ENCODE assay signal across 12 cellular contexts in genomic region chr20:50337521-50338466, GRCh38.
A peak's percentile ranks its signal among the peaks of the same experiment; 100 is the strongest.
DNase-seq lines count a peak whose midpoint lies in the region; ATAC-seq and TF ChIP-seq lines count a peak whose summit lies in the region.
"Had no signal": no experiment of that assay in that cellular context is flagged by ENCODE, and none has a peak within 500 bp of the region (broad histone marks: within the 10 kb centered on the region; RNA-seq: fewer than 3 reads in every experiment).

No MANE protein-coding gene starts in this region.

- H3K27ac Mint-ChIP-seq in activated T-helper 2 cell treated with anti-CD3 and anti-CD28 coated beads, Interferon-gamma antibody, Interleukin-2, Interleukin-4, amounts not matched to agents 10 μg/mL and 5 μg/mL and 100 μg/mL, durations not matched to agents 14 hours and 24 hours and 36 hours, result peak overlapping the region; percentile 92
- peak overlapping the region in 8 of 9 donors; percentile 28 to 94 (median 80) for H3K27ac Mint-ChIP-seq in naive thymus-derived CD4-positive, alpha-beta T cell

- BruUV-seq in mammary epithelial cell (replicated peaks; lab: Mats Ljungman, UMichigan), result no TSS peak

- H3K36me3 ChIP-seq in breast epithelium, result no peaks in the 10 kb centered on the region
- no peaks in the 10 kb centered on the region for H3K36me3 ChIP-seq in mammary epithelial cell (ENCODE audit: insufficient read depth, low read length)
- no peaks in the 10 kb centered on the region for H3K36me3 ChIP-seq in naive thymus-derived CD4-positive, alpha-beta T cell (ENCODE audit: control insufficient read depth in 2 of 3, insufficient read depth in 3 of 3, low read length in 3 of 3)
- H3K36me3 ChIP-seq in uterus, result no peaks in the 10 kb centered on the region
- no peaks in the 10 kb centered on the region for H3K36me3 ChIP-seq in colonic mucosa

- H3K4me1 Mint-ChIP-seq in activated T-helper 2 cell treated with anti-CD3 and anti-CD28 coated beads, Interferon-gamma antibody, Interleukin-2, Interleukin-4, amounts not matched to agents 10 μg/mL and 5 μg/mL and 100 μg/mL, durations not matched to agents 14 hours and 24 hours and 36 hours (ENCODE audit: low read depth), result peaks cover 55% of the 10 kb centered on the region
- peaks cover 21 to 64% (median 25%) of the 10 kb centered on the region in 7 donors for H3K4me1 Mint-ChIP-seq in naive thymus-derived CD4-positive, alpha-beta T cell

- POLR2A ChIA-PET in naive thymus-derived CD4-positive, alpha-beta T cell (lab: Charles Lee), result no interaction called here

- H2AFZ ChIP-seq in mammary epithelial cell (ENCODE audit: low read depth, low read length), result no peak overlapping the region

- in situ Hi-C loops in mammary epithelial cell (cut with MboI; ENCODE audit: low sequenced_read_pairs in 2 of 2), result no loop called here

- no peaks in the 10 kb centered on the region for H3K9me3 Mint-ChIP-seq in activated T-helper 2 cell treated with anti-CD3 and anti-CD28 coated beads, Interferon-gamma antibody, Interleukin-2, Interleukin-4, amounts not matched to agents 10 μg/mL and 5 μg/mL and 100 μg/mL, durations not matched to agents 14 hours and 24 hours and 36 hours
- peaks cover 0 to 2% (median 0%) of the 10 kb centered on the region in 11 donors for H3K9me3 Mint-ChIP-seq in naive thymus-derived CD4-positive, alpha-beta T cell

- DNase-seq in breast epithelium (ENCODE audit: low spot score in 2 of 2) (no peak), mammary epithelial cell (no peak), uterus (no peak), colonic mucosa (no peak), NCI-H128 (lab: John Stamatoyannopoulos, UW; ENCODE audit: unreplicated experiment) (no peak)
- no peak for DNase-seq in activated T-helper 2 cell treated with anti-CD3 and anti-CD28 coated beads, Interferon-gamma antibody, Interleukin-2, Interleukin-4, amounts not matched to agents 10 μg/mL and 5 μg/mL and 100 μg/mL, durations not matched to agents 14 hours and 24 hours and 36 hours (ENCODE audit: low spot score)
- no peak for DNase-seq in naive thymus-derived CD4-positive, alpha-beta T cell
- DNase-seq: activated CD4-positive, alpha-beta T cell treated with anti-CD3 and anti-CD28 coated beads, Interleukin-2, amount 50 U/mL, for 4 hours; dermis blood vessel endothelial cell; DMS79; NCI-H524 had no signal

- no peaks in the 10 kb centered on the region for H3K27me3 Mint-ChIP-seq in activated T-helper 2 cell treated with anti-CD3 and anti-CD28 coated beads, Interferon-gamma antibody, Interleukin-2, Interleukin-4, amounts not matched to agents 10 μg/mL and 5 μg/mL and 100 μg/mL, durations not matched to agents 14 hours and 24 hours and 36 hours (ENCODE audit: low read depth)
- peaks cover 0 to 8% (median 4%) of the 10 kb centered on the region in 5 donors for H3K27me3 Mint-ChIP-seq in naive thymus-derived CD4-positive, alpha-beta T cell

- H3K4me3 Mint-ChIP-seq in activated T-helper 2 cell treated with anti-CD3 and anti-CD28 coated beads, Interferon-gamma antibody, Interleukin-2, Interleukin-4, amounts not matched to agents 10 μg/mL and 5 μg/mL and 100 μg/mL, durations not matched to agents 14 hours and 24 hours and 36 hours (ENCODE audit: low read depth), result peak overlapping the region; percentile 33
- peak overlapping the region in 5 of 10 donors; percentile 60 to 78 (median 68) for H3K4me3 Mint-ChIP-seq in naive thymus-derived CD4-positive, alpha-beta T cell

- no peak overlapping the region for H3K9ac ChIP-seq in mammary epithelial cell (ENCODE audit: insufficient read depth, low read length)
- no peak overlapping the region for H3K9ac ChIP-seq in colonic mucosa (ENCODE audit: low read depth in 2 of 2, low read length in 2 of 2)

- H3K27ac ChIP-seq in breast epithelium (peak overlapping the region; percentile 86 to 91), mammary epithelial cell (ENCODE audit: insufficient read depth, low read depth, low read length) (no peak overlapping the region), uterus (peak overlapping the region; percentile 87 to 90), colonic mucosa (no peak overlapping the region)
- H3K27ac ChIP-seq in naive thymus-derived CD4-positive, alpha-beta T cell (ENCODE audit: low read depth, low read length), result no peak overlapping the region

- CTCF ChIA-PET in mammary epithelial cell (lab: Charles Lee; ENCODE audit: low non-redundant PET), result no interaction called here
- CTCF ChIA-PET in naive thymus-derived CD4-positive, alpha-beta T cell (lab: Charles Lee), result interaction anchor here (0.6 kb wide), 1 partner anchor 1899 kb away, joined by 3 read pairs; no protein-coding TSS in a partner anchor

- H3K4me1 ChIP-seq in breast epithelium (peaks cover 4 to 11% of the 10 kb centered on the region in 2 donors), mammary epithelial cell (ENCODE audit: insufficient read depth, low read length) (peaks cover 38% of the 10 kb centered on the region), uterus (no peaks in the 10 kb centered on the region), colonic mucosa (no peaks in the 10 kb centered on the region)
- H3K4me1 ChIP-seq in naive thymus-derived CD4-positive, alpha-beta T cell (ENCODE audit: control insufficient read depth in 2 of 2, insufficient read depth in 2 of 2, low read length in 2 of 2), result peaks cover 13 to 20% of the 10 kb centered on the region in 2 donors

- no peak overlapping the region for H3K4me2 ChIP-seq in mammary epithelial cell (ENCODE audit: insufficient read depth, low read depth, low read length)

- H3K79me2 ChIP-seq in mammary epithelial cell (ENCODE audit: insufficient read depth, low read length), result no peaks in the 10 kb centered on the region

- H4K20me1 ChIP-seq in mammary epithelial cell (ENCODE audit: insufficient read depth, low read length), result no peaks in the 10 kb centered on the region

- no peaks in the 10 kb centered on the region for H3K36me3 Mint-ChIP-seq in activated T-helper 2 cell treated with anti-CD3 and anti-CD28 coated beads, Interferon-gamma antibody, Interleukin-2, Interleukin-4, amounts not matched to agents 10 μg/mL and 5 μg/mL and 100 μg/mL, durations not matched to agents 14 hours and 24 hours and 36 hours (ENCODE audit: low read depth)
- no peaks in the 10 kb centered on the region for H3K36me3 Mint-ChIP-seq in naive thymus-derived CD4-positive, alpha-beta T cell

- H3K9me3 ChIP-seq in breast epithelium (no peaks in the 10 kb centered on the region), mammary epithelial cell (replicated peaks; ENCODE audit: insufficient read depth, low read length) (no peaks in the 10 kb centered on the region), uterus (no peaks in the 10 kb centered on the region), colonic mucosa (no peaks in the 10 kb centered on the region)
- H3K9me3 ChIP-seq in naive thymus-derived CD4-positive, alpha-beta T cell (ENCODE audit: control insufficient read depth in 2 of 3, low read length in 3 of 3), result no peaks in the 10 kb centered on the region

- no peak for ATAC-seq in naive thymus-derived CD4-positive, alpha-beta T cell
- ATAC-seq in HG03175 (IDR thresholded peaks at IDR 0.05; ENCODE audit: unreplicated experiment), result no peak

- dilution Hi-C loops in mammary epithelial cell (cut with HindIII; ENCODE audit: low sequenced_read_pairs), result no loop called here

- TF ChIP-seq POLR2A in breast epithelium (IDR thresholded peaks at IDR 0.05) (no peak), uterus (IDR thresholded peaks at IDR 0.05) (no peak)

- intact Hi-C loops in breast epithelium (cut with DNase I; ENCODE audit: low total_unique reads), result no loop called here
- intact Hi-C loops in mammary epithelial cell (cut with micrococcal nuclease), result no loop called here
- intact Hi-C loops in activated T-helper 2 cell treated with anti-CD3 and anti-CD28 coated beads, Interferon-gamma antibody, Interleukin-2, Interleukin-4, amounts not matched to agents 10 μg/mL and 5 μg/mL and 100 μg/mL, durations not matched to agents 14 hours and 24 hours and 36 hours (cut with micrococcal nuclease), result loop anchor here (1.0 to 5.0 kb wide), 7 partner anchors 16 to 225 kb away; partner anchors contain the start of genes CEBPB and UBE2V1
- intact Hi-C loops in naive thymus-derived CD4-positive, alpha-beta T cell (cut with micrococcal nuclease), result loop anchor here (2.0 to 5.0 kb wide), 2 partner anchors 41 to 50 kb away; no protein-coding TSS in a partner anchor
- intact Hi-C loops in uterus (cut with DNase I; ENCODE audit: low total_unique reads), result no loop called here
- intact Hi-C loops in colonic mucosa (cut with DNase I), result no loop called here

- 86% methylated on average over 13 of the region's 13 CpGs for WGBS in mammary epithelial cell (ENCODE audit: low coverage, missing lambda C conversion rate)

- TF ChIP-seq CTCF in breast epithelium (IDR thresholded peaks at IDR 0.05) (no peak), mammary epithelial cell (conservative IDR thresholded peaks at IDR 0.05 in 1 of 2, IDR thresholded peaks at IDR 0.05 in 1 of 2; ENCODE audit: extremely low read depth in 1 of 2, insufficient read depth in 1 of 2, low read depth in 1 of 2, low read length in 2 of 2) (no peak), uterus (IDR thresholded peaks at IDR 0.05) (no peak), colonic mucosa (IDR thresholded peaks at IDR 0.05) (no peak)

- H3K27me3 ChIP-seq in breast epithelium (no peaks in the 10 kb centered on the region), mammary epithelial cell (ENCODE audit: insufficient read depth, low read length) (no peaks in the 10 kb centered on the region), uterus (no peaks in the 10 kb centered on the region), colonic mucosa (no peaks in the 10 kb centered on the region)
- no peaks in the 10 kb centered on the region for H3K27me3 ChIP-seq in naive thymus-derived CD4-positive, alpha-beta T cell (ENCODE audit: control insufficient read depth in 2 of 2, insufficient read depth in 2 of 2, low read length in 2 of 2)

- H3K4me3 ChIP-seq in breast epithelium (peak overlapping the region in 1 of 3 donors; percentile 50), mammary epithelial cell (replicated peaks in 1 of 3; ENCODE audit: insufficient read depth in 1 of 3, low read depth in 2 of 3, low read length in 3 of 3) (no peak overlapping the region), uterus (no peak overlapping the region), colonic mucosa (no peak overlapping the region)
- no peak overlapping the region for H3K4me3 ChIP-seq in naive thymus-derived CD4-positive, alpha-beta T cell (ENCODE audit: low read length)

Comparison
In these comparisons a context has a peak if more than half of its experiments do, and no peak if none do; other contexts are left out.
1. H3K27ac ChIP-seq: peak in breast epithelium (2 of 2) and uterus (2 of 2); none in mammary epithelial cell (single experiment), naive thymus-derived CD4-positive, alpha-beta T cell (single experiment) and colonic mucosa (single experiment).
2. intact Hi-C loops: an anchor here in activated T-helper 2 cell treated with anti-CD3 and anti-CD28 coated beads, Interferon-gamma antibody, Interleukin-2, Interleukin-4, amounts not matched to agents 10 μg/mL and 5 μg/mL and 100 μg/mL, durations not matched to agents 14 hours and 24 hours and 36 hours (1.0 to 5.0 kb wide) and naive thymus-derived CD4-positive, alpha-beta T cell (2.0 to 5.0 kb wide); none called in breast epithelium, mammary epithelial cell, uterus and colonic mucosa.